2 cellular contexts compared by ENCODE assay signal in genomic region chr3:148755570-148755969, GRCh38.
TF ChIP-seq lines count a peak whose summit lies in the region.

No MANE protein-coding gene starts in this region.

TF ChIP-seq in A549, 52 proteins besides CTCF, POLR2A, EP300 and RAD21:
- peak; percentile 74 for TF ChIP-seq MAFK (IDR thresholded peaks at IDR 0.05; ENCODE audit: partially characterized antibody)
- no peak for TF ChIP-seq SREBF2 (IDR thresholded peaks at IDR 0.05)
- peak; percentile 81 for TF ChIP-seq NFE2L2 (conservative IDR thresholded peaks at IDR 0.05; ENCODE audit: low read length)

TF ChIP-seq in IMR-90, 13 proteins besides CTCF, POLR2A, EP300 and RAD21:
- TF ChIP-seq RFX5 (IDR thresholded peaks at IDR 0.05; ENCODE audit: low read depth, low read length) (no peak), MAFK (IDR thresholded peaks at IDR 0.05; ENCODE audit: low read depth, low read length) (peak; percentile 45; the same call in 1 of the 2 replicates), NFE2L2 (IDR thresholded peaks at IDR 0.05; ENCODE audit: low read depth, low read length) (peak; percentile 49; the same call in 1 of the 2 replicates)
